ENCODE assay signal across 19 cellular contexts in genomic region chr1:160489513-160490261, GRCh38. TPM values are rescaled to one million over a fixed set of nuclear protein-coding genes. Genes with fewer than 3 reads are reported as not detected.
DNase-seq lines count a peak whose midpoint lies in the region; ATAC-seq, FAIRE-seq and TF ChIP-seq lines count a peak whose summit lies in the region.
"Had no signal": no experiment of that assay in that cellular context is flagged by ENCODE, and none has a peak within 500 bp of the region (broad histone marks: within the 10 kb centered on the region; RNA-seq: fewer than 3 reads in every experiment).

No MANE protein-coding gene starts in this region.

- POLR2A ChIA-PET in CD4-positive, alpha-beta memory T cell (lab: Charles Lee; ENCODE audit: partially characterized antibody), result interaction anchor here (1.8 kb wide), 1 partner anchor 33 kb away, joined by 6 read pairs; the partner anchor contains the start of gene SLAMF6

- peaks cover 7% of the 10 kb centered on the region for H3K4me1 ChIP-seq in CD4-positive, alpha-beta memory T cell (ENCODE audit: insufficient read depth, low read length)
- H3K4me1 ChIP-seq in GM23248 (ENCODE audit: insufficient read depth), result no peaks in the 10 kb centered on the region

- H3K4me3 Mint-ChIP-seq in CD4-positive, alpha-beta memory T cell, result no peak overlapping the region
- H3K4me3 Mint-ChIP-seq in T-helper 17 cell (no peak overlapping the region), memory B cell (peak overlapping the region; percentile 12)
- H3K4me3 Mint-ChIP-seq: CD14-positive monocyte, HFFc6, mesothelial cell of epicardium had no signal

- no peak overlapping the region for H2AFZ ChIP-seq in GM23248
- H2AFZ ChIP-seq: PC-9 had no signal

- TF ChIP-seq POLR2A in GM12891 (IDR thresholded peaks at IDR 0.05; ENCODE audit: low read depth, low read length), result no peak

- H3K4me3 ChIP-seq in CD4-positive, alpha-beta memory T cell (ENCODE audit: low read length in 2 of 2), result no peak overlapping the region
- H3K4me3 ChIP-seq in GM23248, result no peak overlapping the region
- H3K4me3 ChIP-seq: PC-9 had no signal

- no peaks in the 10 kb centered on the region for H4K20me1 ChIP-seq in GM23248 (ENCODE audit: insufficient read depth)

- WGBS in GM23248 (ENCODE audit: low coverage in 1 of 2, low lambda C conversion rate in 2 of 2, missing lambda C conversion rate in 2 of 2), 2 experiments, result 17 to 21% methylated on average over 4 of the region's 4 CpGs

- DNase-seq in CD4-positive, alpha-beta memory T cell, result no peak
- DNase-seq in GM12891 (ENCODE audit: insufficient read length, low spot score) (no peak), T-helper 17 cell (no peak), memory B cell (ENCODE audit: low spot score in 2 of 2) (peak in 1 of 2 donors; percentile 14), GM23248 (no peak)
- no peak for DNase-seq in activated CD4-positive, CD25-positive, alpha-beta regulatory T cell (lab: John Stamatoyannopoulos, UW)
- DNase-seq: activated CD4-positive, CD25-positive, alpha-beta regulatory T cell treated with anti-CD3 and anti-CD28 coated beads, Interleukin-2, amount 50 U/mL, for 72 hours; activated T-cell treated with anti-CD3 and anti-CD28 coated beads, Interleukin-2, amount 50 U/mL, for 48 hours; aorta; HFFc6; NCI-H2029; NCI-H526 treated with DMSO at 0.1 percent for 48 hours; PC-9 had no signal

- H3K4me2 ChIP-seq in GM23248 (ENCODE audit: unreplicated experiment), result no peak overlapping the region
- H3K4me2 ChIP-seq: PC-9 had no signal

- H3K27ac ChIP-seq in CD4-positive, alpha-beta memory T cell (ENCODE audit: low read depth, low read length), result no peak overlapping the region
- no peak overlapping the region for H3K27ac ChIP-seq in GM23248
- H3K27ac ChIP-seq: HL-60, PC-9 had no signal

- H3K9ac ChIP-seq in GM23248, result no peak overlapping the region

- no peaks in the 10 kb centered on the region for H3K9me2 ChIP-seq in GM23248 (ENCODE audit: insufficient read depth)

- no peaks in the 10 kb centered on the region for H3K27me3 ChIP-seq in CD4-positive, alpha-beta memory T cell (ENCODE audit: insufficient read depth, low read length)
- H3K27me3 ChIP-seq in GM23248 (replicated peaks; ENCODE audit: insufficient read depth), result no peaks in the 10 kb centered on the region

- peak overlapping the region in 6 of 7 donors; percentile 47 to 86 (median 74) for H3K27ac Mint-ChIP-seq in CD4-positive, alpha-beta memory T cell
- H3K27ac Mint-ChIP-seq in T-helper 17 cell (peak overlapping the region; percentile 85), memory B cell (no peak overlapping the region)
- H3K27ac Mint-ChIP-seq: HFFc6, mesothelial cell of epicardium had no signal

- H3K4me1 Mint-ChIP-seq in CD4-positive, alpha-beta memory T cell, result peaks cover 7 to 19% (median 13%) of the 10 kb centered on the region in 4 donors
- H3K4me1 Mint-ChIP-seq in T-helper 17 cell, result peaks cover 10% of the 10 kb centered on the region
- H3K4me1 Mint-ChIP-seq in memory B cell, result peaks cover 49% of the 10 kb centered on the region
- H3K4me1 Mint-ChIP-seq: mesothelial cell of epicardium had no signal

- intact Hi-C loops in CD4-positive, alpha-beta memory T cell (cut with micrococcal nuclease), result no loop called here

- H3F3A ChIP-seq in GM23248 (ENCODE audit: insufficient read depth), result no peaks in the 10 kb centered on the region

- ATAC-seq in T-helper 17 cell, result no peak
- peak; percentile 73 for ATAC-seq in memory B cell (ENCODE audit: low read depth)
- no peak for ATAC-seq in HG03175 (IDR thresholded peaks at IDR 0.05; ENCODE audit: unreplicated experiment)

- H3K36me3 Mint-ChIP-seq in CD4-positive, alpha-beta memory T cell, result peaks cover 53 to 62% of the 10 kb centered on the region in 2 donors
- peaks cover 16% of the 10 kb centered on the region for H3K36me3 Mint-ChIP-seq in T-helper 17 cell (ENCODE audit: low read depth)
- H3K36me3 Mint-ChIP-seq in memory B cell, result peaks cover 43% of the 10 kb centered on the region
- H3K36me3 Mint-ChIP-seq: CD14-positive monocyte, mesothelial cell of epicardium had no signal

- H3K36me3 ChIP-seq in CD4-positive, alpha-beta memory T cell (ENCODE audit: insufficient read depth, low read length), result peaks cover 40% of the 10 kb centered on the region
- no peaks in the 10 kb centered on the region for H3K36me3 ChIP-seq in GM23248 (ENCODE audit: low read depth)

- H3K79me2 ChIP-seq in GM23248 (ENCODE audit: insufficient read depth), result no peaks in the 10 kb centered on the region

- no peaks in the 10 kb centered on the region for H3K27me3 Mint-ChIP-seq in CD4-positive, alpha-beta memory T cell
- H3K27me3 Mint-ChIP-seq in T-helper 17 cell (no peaks in the 10 kb centered on the region), memory B cell (no peaks in the 10 kb centered on the region)

- CTCF ChIA-PET in CD4-positive, alpha-beta memory T cell (lab: Charles Lee; ENCODE audit: partially characterized antibody), result interaction anchor here (1.1 to 3.9 kb wide), 2 partner anchors 10 to 61 kb away, joined by 3 to 18 read pairs; no protein-coding TSS in a partner anchor

- FAIRE-seq in GM12891 (lab: Jason Lieb, UNC), result peak; percentile 89
- FAIRE-seq: colon had no signal

- peaks cover 0 to 3% (median 0%) of the 10 kb centered on the region in 8 donors for H3K9me3 Mint-ChIP-seq in CD4-positive, alpha-beta memory T cell
- peaks cover 5% of the 10 kb centered on the region for H3K9me3 Mint-ChIP-seq in memory B cell
- H3K9me3 Mint-ChIP-seq: mesothelial cell of epicardium had no signal

- no peaks in the 10 kb centered on the region for H3K9me3 ChIP-seq in CD4-positive, alpha-beta memory T cell (ENCODE audit: control insufficient read depth in 1 of 2, low read length in 2 of 2)
- H3K9me3 ChIP-seq in T-helper 17 cell (ENCODE audit: control insufficient read depth, low read length, poor library complexity, severe bottlenecking) (no peaks in the 10 kb centered on the region), GM23248 (ENCODE audit: low read depth) (no peaks in the 10 kb centered on the region)

- in situ Hi-C loops in GM23248 (cut with MboI), result no loop called here

TF ChIP-seq in GM12891, 5 proteins besides CTCF, POLR2A, EP300 and RAD21:
- TF ChIP-seq POLR2AphosphoS5 (IDR thresholded peaks at IDR 0.05; ENCODE audit: low read depth, low read length) (no peak), PAX5 (IDR thresholded peaks at IDR 0.05; ENCODE audit: insufficient read depth, low read length, severe bottlenecking) (peak; percentile 31), TAF1 (IDR thresholded peaks at IDR 0.05; ENCODE audit: low read depth, low read length) (no peak)
TF ChIP-seq in GM12891: peak in this region for 1.

RNA-seq across cellular contexts. Expression of gene SLAMF6, which starts 33.4 kb away (rescaled TPM):
- 10 to 100 TPM; 56.4 to 59.1 TPM for total RNA-seq in CD4-positive, alpha-beta memory T cell
- polyA plus RNA-seq in CD4-positive, alpha-beta memory T cell, result 100 to 1,000 TPM in 1 of 2 donors, 10 to 100 TPM in 1; 96.8 to 105 TPM
- polyA plus RNA-seq in GM12891 (2012; ENCODE audit: low read depth, missing spikeins), result 36.4 TPM
- total RNA-seq in T-helper 17 cell, result 10 to 100 TPM; 24.8 to 38.0 TPM
- total RNA-seq in GM23248 (2014; rRNA removed; shearing (Covaris generic)), result not detected in 2 replicates
- not detected in 2 replicates for polyA plus RNA-seq in GM23248 (2016; fragmentation: Nextera tagmentation; extraction: Ambion mirVana)
- total RNA-seq: G401, HFFc6, mesothelial cell of epicardium, PC-9 had no signal

Comparison
In these comparisons a context has a peak if more than half of its experiments do, and no peak if none do; other contexts are left out.
1. RNA of gene SLAMF6, which starts 33.4 kb away (total RNA-seq): 56.4 to 59.1 TPM in CD4-positive, alpha-beta memory T cell and 24.8 to 38.0 TPM in T-helper 17 cell; not detected in GM23248; every median in the first group is over 10 times any median in the second.